ENCODE assay signal across 8 cellular contexts in genomic region chr4:87108142-87108546, GRCh38.
DNase-seq lines count a peak whose midpoint lies in the region; ATAC-seq and TF ChIP-seq lines count a peak whose summit lies in the region.

No MANE protein-coding gene starts in this region.

- no peak overlapping the region for H3K4me3 ChIP-seq in retinal pigment epithelial cell (ENCODE audit: low read length)

- ATAC-seq in GM18907 (IDR thresholded peaks at IDR 0.05; ENCODE audit: unreplicated experiment) (no peak), HG02973 (IDR thresholded peaks at IDR 0.05; ENCODE audit: unreplicated experiment) (no peak)

- TF ChIP-seq CTCF in retinal pigment epithelial cell (conservative IDR thresholded peaks at IDR 0.05; ENCODE audit: low read depth, low read length): no peak

- in situ Hi-C loops in SK-MEL-5 (cut with HindIII; ENCODE audit: low pct_unique_long_range_greater_than_20kb, low sequenced_read_pairs): loop anchor here (25.0 kb wide), 1 partner anchor 196 kb away; no protein-coding TSS in a partner anchor

- DNase-seq in GM03348 (ENCODE audit: low spot score) (peak; percentile 81), SK-MEL-5 (ENCODE audit: low read depth, low spot score) (peak; percentile 16), fibroblast of the conjunctiva (ENCODE audit: low read depth) (peak; percentile 61), retinal pigment epithelial cell (ENCODE audit: low read depth) (peak; percentile 69), NCI-H187 treated with DMSO at 0.1 percent for 48 hours (lab: John Stamatoyannopoulos, UW) (no peak), foreskin melanocyte (no peak)

Comparison
In these comparisons a context has a peak if more than half of its experiments do, and no peak if none do; other contexts are left out.
1. DNase-seq: peak in GM03348 (single experiment), SK-MEL-5 (single experiment), fibroblast of the conjunctiva (single experiment) and retinal pigment epithelial cell (single experiment); none in NCI-H187 treated with DMSO at 0.1 percent for 48 hours (single experiment) and foreskin melanocyte (single experiment).